ENCODE assay signal across 19 cellular contexts in genomic region chr10:102593074-102593803, GRCh38. TPM values are rescaled to one million over a fixed set of nuclear protein-coding genes. Genes with fewer than 3 reads are reported as not detected.
A peak's percentile ranks its signal among the peaks of the same experiment; 100 is the strongest.
DNase-seq lines count a peak whose midpoint lies in the region; ATAC-seq and TF ChIP-seq lines count a peak whose summit lies in the region.
"Had no signal": no experiment of that assay in that cellular context is flagged by ENCODE, and none has a peak within 500 bp of the region (broad histone marks: within the 10 kb centered on the region; RNA-seq: fewer than 3 reads in every experiment).

No MANE protein-coding gene starts in this region.

- H3K4me3 ChIP-seq in foreskin fibroblast (ENCODE audit: low read depth in 1 of 2, low read length in 2 of 2) (no peak overlapping the region), HAP-1 (no peak overlapping the region)
- H3K4me3 ChIP-seq: esophagus muscularis mucosa, tibial artery had no signal

- H3K9me3 Mint-ChIP-seq in activated CD4-positive, alpha-beta T cell treated with anti-CD3 and anti-CD28 coated beads, Interleukin-2, amount 10 ng/mL, durations not matched to agents 7 days and 5 days, result no peaks in the 10 kb centered on the region
- H3K9me3 Mint-ChIP-seq: activated CD4-positive, alpha-beta T cell treated with anti-CD3 and anti-CD28 coated beads, Interleukin-2, amount 10 ng/mL, durations not matched to agents 24 days and 14 days; naive B cell had no signal

- no peak overlapping the region for H3K4me3 Mint-ChIP-seq in activated CD4-positive, alpha-beta T cell treated with anti-CD3 and anti-CD28 coated beads, Interleukin-2, amount 10 ng/mL, durations not matched to agents 7 days and 5 days
- H3K4me3 Mint-ChIP-seq: activated CD4-positive, alpha-beta T cell treated with anti-CD3 and anti-CD28 coated beads, Interleukin-2, amount 10 ng/mL, durations not matched to agents 24 days and 14 days; naive B cell had no signal

- no peaks in the 10 kb centered on the region for H3K27me3 Mint-ChIP-seq in activated CD4-positive, alpha-beta T cell treated with anti-CD3 and anti-CD28 coated beads, Interleukin-2, amount 10 ng/mL, durations not matched to agents 7 days and 5 days
- H3K27me3 Mint-ChIP-seq: activated CD4-positive, alpha-beta T cell treated with anti-CD3 and anti-CD28 coated beads, Interleukin-2, amount 10 ng/mL, durations not matched to agents 24 days and 14 days; naive B cell had no signal

- ATAC-seq in GM19467 (IDR thresholded peaks at IDR 0.05; ENCODE audit: unreplicated experiment), result no peak
- ATAC-seq in GM18498 (IDR thresholded peaks at IDR 0.05; ENCODE audit: unreplicated experiment), result no peak

- H3K27ac Mint-ChIP-seq in activated CD4-positive, alpha-beta T cell treated with anti-CD3 and anti-CD28 coated beads, Interleukin-2, amount 10 ng/mL, durations not matched to agents 7 days and 5 days, result peak overlapping the region; percentile 43
- H3K27ac Mint-ChIP-seq: activated CD4-positive, alpha-beta T cell treated with anti-CD3 and anti-CD28 coated beads, Interleukin-2, amount 10 ng/mL, durations not matched to agents 24 days and 14 days had no signal

- H3K36me3 ChIP-seq in HAP-1 (replicated peaks), result peaks cover 10% of the 10 kb centered on the region; the same call in 1 of the 2 replicates

- H3K4me1 Mint-ChIP-seq in activated CD4-positive, alpha-beta T cell treated with anti-CD3 and anti-CD28 coated beads, Interleukin-2, amount 10 ng/mL, durations not matched to agents 7 days and 5 days, result no peaks in the 10 kb centered on the region

- H3K36me3 Mint-ChIP-seq in activated CD4-positive, alpha-beta T cell treated with anti-CD3 and anti-CD28 coated beads, Interleukin-2, amount 10 ng/mL, durations not matched to agents 7 days and 5 days (ENCODE audit: low read depth), result peaks cover 3% of the 10 kb centered on the region

- POLR2A ChIA-PET in activated CD4-positive, alpha-beta T cell treated with anti-CD3 and anti-CD28 coated beads, Interleukin-2, amount 10 ng/mL, durations not matched to agents 7 days and 5 days (lab: Charles Lee), result interaction anchor here (0.7 kb wide), 1 partner anchor 181 kb away, joined by 3 read pairs; no protein-coding TSS in a partner anchor

- H3K27me3 ChIP-seq in HAP-1 (ENCODE audit: low read depth), result no peaks in the 10 kb centered on the region
- H3K27me3 ChIP-seq: esophagus muscularis mucosa, tibial artery had no signal

- H3K27ac ChIP-seq in substantia nigra (ENCODE audit: low read depth, low read length, poor library complexity, severe bottlenecking), result peak overlapping the region; percentile 28
- H3K27ac ChIP-seq: esophagus muscularis mucosa, tibial artery had no signal

- in situ Hi-C loops in SK-MEL-5 (cut with HindIII; ENCODE audit: low pct_unique_long_range_greater_than_20kb, low sequenced_read_pairs), result no loop called here
- in situ Hi-C loops in HAP-1 (cut with MboI; ENCODE audit: low sequenced_read_pairs), result no loop called here

- TF ChIP-seq CTCF in foreskin fibroblast (IDR thresholded peaks at IDR 0.05; ENCODE audit: low read depth, low read length), result no peak

- no peak for DNase-seq in activated CD4-positive, alpha-beta T cell treated with anti-CD3 and anti-CD28 coated beads, Interleukin-2, amount 10 ng/mL, durations not matched to agents 7 days and 5 days
- no peak for DNase-seq in activated CD4-positive, alpha-beta T cell treated with anti-CD3 and anti-CD28 coated beads, Interleukin-2, amount 50 U/mL, for 4 hours
- DNase-seq in SK-MEL-5 (ENCODE audit: low read depth, low spot score) (peak; percentile 80), foreskin fibroblast (peak; percentile 80 to 88), substantia nigra (lab: John Stamatoyannopoulos, UW) (no peak), HAP-1 (ENCODE audit: low spot score in 2 of 2) (no peak)
- DNase-seq: 8988T; activated CD4-positive, alpha-beta T cell treated with anti-CD3 and anti-CD28 coated beads, Interleukin-2, amount 10 ng/mL, durations not matched to agents 24 days and 14 days; activated naive CD4-positive, alpha-beta T cell; cerebellar nuclear complex; DMS 273 treated with DMSO at 0.1 percent for 48 hours; KG1; naive B cell; NCI-H2029 treated with DMSO at 0.1 percent for 48 hours; T-helper 1 cell had no signal

- CTCF ChIA-PET in activated CD4-positive, alpha-beta T cell treated with anti-CD3 and anti-CD28 coated beads, Interleukin-2, amount 10 ng/mL, durations not matched to agents 7 days and 5 days (lab: Charles Lee), result no interaction called here

- H3K9me3 ChIP-seq in HAP-1, result no peaks in the 10 kb centered on the region
- H3K9me3 ChIP-seq: esophagus muscularis mucosa, tibial artery had no signal

- no peaks in the 10 kb centered on the region for H3K4me1 ChIP-seq in HAP-1

RNA-seq across cellular contexts. Expression of gene TRIM8, which starts 51.0 kb away (rescaled TPM):
- total RNA-seq in activated CD4-positive, alpha-beta T cell treated with anti-CD3 and anti-CD28 coated beads, Interleukin-2, amount 10 ng/mL, durations not matched to agents 7 days and 5 days, result 10 to 100 TPM; 40.2 to 42.7 TPM
- 11.7 and 21.6 TPM in 2 replicates for total RNA-seq in SK-MEL-5 (2014; rRNA removed; shearing (Covaris generic))
- polyA plus RNA-seq in SK-MEL-5 (2015; cell fraction: cytosol; rRNA removed), result 40.8 and 42.8 TPM in 2 replicates
- 13.8 and 15.5 TPM in 2 replicates for polyA plus RNA-seq in SK-MEL-5 (2015; cell fraction: nucleus; rRNA removed)

Comparison
In these comparisons a context has a peak if more than half of its experiments do, and no peak if none do; other contexts are left out.
1. DNase-seq: peak in SK-MEL-5 (single experiment) and foreskin fibroblast (2 of 2); none in activated CD4-positive, alpha-beta T cell treated with anti-CD3 and anti-CD28 coated beads, Interleukin-2, amount 10 ng/mL, durations not matched to agents 7 days and 5 days (single experiment), activated CD4-positive, alpha-beta T cell treated with anti-CD3 and anti-CD28 coated beads, Interleukin-2, amount 50 U/mL, for 4 hours (0 of 2), substantia nigra (0 of 49) and HAP-1 (0 of 2).